Comparison of ENCODE assay signal across 19 cellular contexts in the genomic region with DNA sequence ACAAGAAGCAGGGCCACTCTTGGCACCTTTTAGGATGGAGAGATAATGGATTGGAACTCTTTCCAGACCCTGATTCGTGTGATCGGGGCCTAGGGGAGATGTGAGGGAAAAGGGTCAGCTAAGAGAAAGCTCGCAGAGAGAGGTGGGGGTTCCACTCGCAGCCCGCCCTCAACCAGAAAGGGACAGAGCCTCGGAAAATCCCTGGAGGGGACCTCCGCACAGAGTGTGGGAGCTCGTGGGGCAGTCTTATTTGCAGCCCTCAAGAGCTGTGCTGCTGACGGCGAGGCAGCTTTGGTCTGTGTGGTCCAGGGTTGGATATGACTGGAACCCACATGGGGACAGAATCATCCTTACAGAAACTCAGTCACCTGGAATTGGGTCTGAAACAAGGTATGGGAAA.
DNase-seq lines count a peak whose midpoint lies in the region; ATAC-seq and TF ChIP-seq lines count a peak whose summit lies in the region.
"Had no signal": no experiment of that assay in that cellular context is flagged by ENCODE, and none has a peak within 500 bp of the region (broad histone marks: within the 10 kb centered on the region; RNA-seq: fewer than 3 reads in every experiment).

No MANE protein-coding gene starts in this region.

- WGBS in sigmoid colon, 2 donors: 91 to 92% methylated on average over 10 of the region's 10 CpGs

- TF ChIP-seq POLR2A in sigmoid colon (IDR thresholded peaks at IDR 0.05): no peak

- peaks cover 14 to 50% (median 36%) of the 10 kb centered on the region in 3 donors for H3K27me3 Mint-ChIP-seq in naive B cell

- H3K9me3 ChIP-seq in RWPE2 (ENCODE audit: severe bottlenecking) (no peaks in the 10 kb centered on the region), sigmoid colon (no peaks in the 10 kb centered on the region)

- H3K4me3 ChIP-seq in RWPE2 (ENCODE audit: severe bottlenecking) (no peak overlapping the region), sigmoid colon (no peak overlapping the region)
- H3K4me3 ChIP-seq: BLaER1 treated with 17β-estradiol and CSF1 and Interleukin-3, amounts not matched to agents 10 nM and 100 nM; GM12878 had no signal

- H3K27ac Mint-ChIP-seq in naive B cell: peak overlapping the region in 4 of 6 donors; percentile 53 to 88 (median 75)
- H3K27ac Mint-ChIP-seq: B cell; CD8-positive, alpha-beta T cell; HFFc6 had no signal

- H3K4me1 Mint-ChIP-seq in naive B cell: no peaks in the 10 kb centered on the region
- H3K4me1 Mint-ChIP-seq: B cell had no signal

- ATAC-seq in RWPE2 (ENCODE audit: low read depth) (no peak), naive B cell (ENCODE audit: low read depth in 2 of 2) (no peak)
- ATAC-seq: CD8-positive, alpha-beta T cell; GM12878; HCT116 had no signal

- TF ChIP-seq CTCF in RWPE2 (IDR thresholded peaks at IDR 0.05; ENCODE audit: poor library complexity, severe bottlenecking) (no peak), sigmoid colon (IDR thresholded peaks at IDR 0.05) (no peak)

- H3K4me3 Mint-ChIP-seq in naive B cell: no peak overlapping the region
- H3K4me3 Mint-ChIP-seq: B cell; CD8-positive, alpha-beta T cell; HFFc6 had no signal

- intact Hi-C loops in sigmoid colon (cut with DNase I): no loop called here

- H3K36me3 Mint-ChIP-seq in naive B cell: no peaks in the 10 kb centered on the region
- H3K36me3 Mint-ChIP-seq: CD8-positive, alpha-beta T cell had no signal

- H3K27ac ChIP-seq in RWPE2 (ENCODE audit: poor library complexity, severe bottlenecking) (no peak overlapping the region), sigmoid colon (no peak overlapping the region)
- H3K27ac ChIP-seq: BLaER1 treated with 17β-estradiol and CSF1 and Interleukin-3, amounts not matched to agents 10 nM and 100 nM had no signal

- H3K27me3 ChIP-seq in RWPE2 (ENCODE audit: insufficient read depth, poor library complexity, severe bottlenecking) (no peaks in the 10 kb centered on the region), sigmoid colon (no peaks in the 10 kb centered on the region)
- H3K27me3 ChIP-seq: BLaER1 treated with 17β-estradiol and CSF1 and Interleukin-3, amounts not matched to agents 10 nM and 100 nM had no signal

- H3K4me1 ChIP-seq in RWPE2 (ENCODE audit: insufficient read depth, poor library complexity, severe bottlenecking) (no peaks in the 10 kb centered on the region), sigmoid colon (no peaks in the 10 kb centered on the region)

- DNase-seq in activated effector memory CD4-positive, alpha-beta T cell treated with anti-CD3 and anti-CD28 coated beads, Interleukin-2, amount 50 U/mL, for 16 hours: peak; percentile 19
- no peak for DNase-seq in activated effector memory CD4-positive, alpha-beta T cell treated with Interleukin-2 at 50 U/mL for 16 hours
- DNase-seq in RWPE2 (ENCODE audit: low spot score) (peak; percentile 72), naive B cell (no peak), sigmoid colon (peak; percentile 7), NCI-H2227 treated with DMSO at 0.1 percent for 48 hours (lab: John Stamatoyannopoulos, UW) (no peak), NCI-H524 (lab: John Stamatoyannopoulos, UW) (no peak)
- DNase-seq: Calu3; CD8-positive, alpha-beta T cell; DMS53; DND-41; EL; GOT3; H7; HFFc6 had no signal

- H3K36me3 ChIP-seq in RWPE2 (ENCODE audit: low read depth) (no peaks in the 10 kb centered on the region), sigmoid colon (no peaks in the 10 kb centered on the region)
- H3K36me3 ChIP-seq: BLaER1 treated with 17β-estradiol and CSF1 and Interleukin-3, amounts not matched to agents 10 nM and 100 nM had no signal

- no peak for TF ChIP-seq EP300 in sigmoid colon (IDR thresholded peaks at IDR 0.05)

- H3K9me3 Mint-ChIP-seq in naive B cell: peaks cover 0 to 5% (median 0%) of the 10 kb centered on the region in 7 donors
- H3K9me3 Mint-ChIP-seq: CD8-positive, alpha-beta T cell; HFFc6 had no signal

Comparison
In these comparisons a context has a peak if more than half of its experiments do, and no peak if none do; other contexts are left out.
1. DNase-seq: peak in activated effector memory CD4-positive, alpha-beta T cell treated with anti-CD3 and anti-CD28 coated beads, Interleukin-2, amount 50 U/mL, for 16 hours (single experiment), RWPE2 (single experiment) and sigmoid colon (single experiment); none in activated effector memory CD4-positive, alpha-beta T cell treated with Interleukin-2 at 50 U/mL for 16 hours (single experiment), naive B cell (single experiment), NCI-H2227 treated with DMSO at 0.1 percent for 48 hours (single experiment) and NCI-H524 (0 of 2).